In genomic region chr1:6734579-6735397, GRCh38 we compare ENCODE assay signal across 1 cellular context.
TF ChIP-seq lines count a peak whose summit lies in the region.

No MANE protein-coding gene starts in this region.

TF ChIP-seq in GM12878, 131 proteins besides CTCF, POLR2A, EP300 and RAD21:
- TF ChIP-seq BMI1 (IDR thresholded peaks at IDR 0.05; ENCODE audit: borderline replicate concordance): 0 out of 2 replicates have a peak, but pooled peaks have one; percentile 20
- TF ChIP-seq SPI1 (IDR thresholded peaks at IDR 0.05; ENCODE audit: borderline replicate concordance, insufficient read depth, low read depth, low read length): no peak
- TF ChIP-seq YY1 (IDR thresholded peaks at IDR 0.05; ENCODE audit: low read depth, low read length): no peak
- TF ChIP-seq MXI1 (IDR thresholded peaks at IDR 0.05; ENCODE audit: low read depth, low read length): no peak
